Comparison of ENCODE assay signal across 29 cellular contexts in genomic region chr3:135325096-135325495, GRCh38.
DNase-seq lines count a peak whose midpoint lies in the region; ATAC-seq and TF ChIP-seq lines count a peak whose summit lies in the region.
"Had no signal": no experiment of that assay in that cellular context is flagged by ENCODE, and none has a peak within 500 bp of the region (broad histone marks: within the 10 kb centered on the region; RNA-seq: fewer than 3 reads in every experiment).

No MANE protein-coding gene starts in this region.

- H3K27me3 ChIP-seq in mammary epithelial cell (ENCODE audit: insufficient read depth, low read length), result no peaks in the 10 kb centered on the region
- no peaks in the 10 kb centered on the region for H3K27me3 ChIP-seq in transverse colon

- in situ Hi-C loops in mammary epithelial cell (cut with MboI; ENCODE audit: low sequenced_read_pairs in 2 of 2), result no loop called here
- in situ Hi-C loops in transverse colon (cut with MboI; ENCODE audit: low pct_ligation_motif_present in 1 of 4, low pct_unique_long_range_greater_than_20kb in 1 of 4, low sequenced_read_pairs in 3 of 4), result no loop called here

- no peaks in the 10 kb centered on the region for H3K4me1 Mint-ChIP-seq in MCF 10A (ENCODE audit: insufficient read depth, unreplicated experiment)
- no peaks in the 10 kb centered on the region for H3K4me1 Mint-ChIP-seq in activated naive CD4-positive, alpha-beta T cell treated with anti-CD3 and anti-CD28 coated beads, Interleukin-2, amount 10 ng/mL, durations not matched to agents 7 days and 5 days
- H3K4me1 Mint-ChIP-seq: activated naive CD8-positive, alpha-beta T cell treated with anti-CD3 and anti-CD28 coated beads, Interleukin-2, amount 50 U/mL, for 24 hours; naive thymus-derived CD4-positive, alpha-beta T cell; stimulated activated effector memory CD8-positive, alpha-beta T cell treated with anti-CD3 and anti-CD28 coated beads, Interleukin-12 subunit alpha, Interleukin-12 subunit beta, amount 100 ng/mL, for 72 hours had no signal

- TF ChIP-seq POLR2A in transverse colon (IDR thresholded peaks at IDR 0.05), result no peak

- BruUV-seq in MCF 10A (replicated peaks; lab: Mats Ljungman, UMichigan), result no TSS peak
- no TSS peak for BruUV-seq in mammary epithelial cell (replicated peaks; lab: Mats Ljungman, UMichigan)

- TF ChIP-seq EP300 in transverse colon (IDR thresholded peaks at IDR 0.05; ENCODE audit: low read depth), result no peak

- H3K4me3 ChIP-seq in mammary epithelial cell (replicated peaks in 1 of 3; ENCODE audit: insufficient read depth in 1 of 3, low read depth in 2 of 3, low read length in 3 of 3), result no peak overlapping the region
- no peak overlapping the region for H3K4me3 ChIP-seq in transverse colon
- H3K4me3 ChIP-seq: coronary artery, HAP-1, skin epidermis, suprapubic skin had no signal

- no peak overlapping the region for H2AFZ ChIP-seq in mammary epithelial cell (ENCODE audit: low read depth, low read length)

- no peak for TF ChIP-seq CTCF in MCF 10A (IDR thresholded peaks at IDR 0.05; ENCODE audit: unreplicated experiment)
- no peak for TF ChIP-seq CTCF in mammary epithelial cell (conservative IDR thresholded peaks at IDR 0.05 in 1 of 2, IDR thresholded peaks at IDR 0.05 in 1 of 2; ENCODE audit: extremely low read depth in 1 of 2, insufficient read depth in 1 of 2, low read depth in 1 of 2, low read length in 2 of 2)
- no peak for TF ChIP-seq CTCF in transverse colon (IDR thresholded peaks at IDR 0.05)

- no peak for ATAC-seq in HG02840 (IDR thresholded peaks at IDR 0.05; ENCODE audit: low FRiP score, unreplicated experiment)
- ATAC-seq: activated naive CD8-positive, alpha-beta T cell treated with anti-CD3 and anti-CD28 coated beads, Interleukin-2, amount 50 U/mL, for 24 hours; naive thymus-derived CD4-positive, alpha-beta T cell; stimulated activated effector memory CD8-positive, alpha-beta T cell treated with anti-CD3 and anti-CD28 coated beads, Interleukin-12 subunit alpha, Interleukin-12 subunit beta, amount 100 ng/mL, for 72 hours; WTC11 had no signal

- no peak overlapping the region for H3K9ac ChIP-seq in mammary epithelial cell (ENCODE audit: insufficient read depth, low read length)

- no peaks in the 10 kb centered on the region for H3K79me2 ChIP-seq in mammary epithelial cell (ENCODE audit: insufficient read depth, low read length)

- H3K4me1 ChIP-seq in mammary epithelial cell (ENCODE audit: insufficient read depth, low read length) (no peaks in the 10 kb centered on the region), transverse colon (no peaks in the 10 kb centered on the region)
- H3K4me1 ChIP-seq: HAP-1, suprapubic skin had no signal

- H3K27ac Mint-ChIP-seq in MCF 10A (ENCODE audit: low read depth, unreplicated experiment), result no peak overlapping the region
- H3K27ac Mint-ChIP-seq in activated naive CD4-positive, alpha-beta T cell treated with anti-CD3 and anti-CD28 coated beads, Interleukin-2, amount 10 ng/mL, durations not matched to agents 7 days and 5 days, result no peak overlapping the region
- H3K27ac Mint-ChIP-seq: activated CD4-positive, alpha-beta memory T cell treated with anti-CD3 and anti-CD28 coated beads for 36 hours; activated naive CD8-positive, alpha-beta T cell treated with anti-CD3 and anti-CD28 coated beads, Interleukin-2, amount 50 U/mL, for 24 hours; endodermal cell; naive thymus-derived CD4-positive, alpha-beta T cell; stimulated activated effector memory CD8-positive, alpha-beta T cell treated with anti-CD3 and anti-CD28 coated beads, Interleukin-12 subunit alpha, Interleukin-12 subunit beta, amount 100 ng/mL, for 72 hours; WTC11 had no signal

- intact Hi-C loops in MCF 10A (cut with micrococcal nuclease), result no loop called here
- intact Hi-C loops in mammary epithelial cell (cut with micrococcal nuclease), result no loop called here
- intact Hi-C loops in transverse colon (cut with DNase I; ENCODE audit: low total_unique reads), result no loop called here

- peaks cover 5% of the 10 kb centered on the region for H3K9me3 ChIP-seq in mammary epithelial cell (replicated peaks; ENCODE audit: insufficient read depth, low read length)
- no peaks in the 10 kb centered on the region for H3K9me3 ChIP-seq in transverse colon
- H3K9me3 ChIP-seq: HAP-1, suprapubic skin had no signal

- dilution Hi-C loops in mammary epithelial cell (cut with HindIII; ENCODE audit: low sequenced_read_pairs), result no loop called here

- H3K4me3 Mint-ChIP-seq in MCF 10A (ENCODE audit: unreplicated experiment), result no peak overlapping the region
- H3K4me3 Mint-ChIP-seq in activated naive CD4-positive, alpha-beta T cell treated with anti-CD3 and anti-CD28 coated beads, Interleukin-2, amount 10 ng/mL, durations not matched to agents 7 days and 5 days, result no peak overlapping the region
- H3K4me3 Mint-ChIP-seq: activated CD4-positive, alpha-beta memory T cell treated with anti-CD3 and anti-CD28 coated beads for 36 hours; activated naive CD8-positive, alpha-beta T cell treated with anti-CD3 and anti-CD28 coated beads, Interleukin-2, amount 50 U/mL, for 24 hours; brain; endodermal cell; naive thymus-derived CD4-positive, alpha-beta T cell; stimulated activated effector memory CD8-positive, alpha-beta T cell treated with anti-CD3 and anti-CD28 coated beads, Interleukin-12 subunit alpha, Interleukin-12 subunit beta, amount 100 ng/mL, for 72 hours; WTC11 had no signal

- H4K20me1 ChIP-seq in mammary epithelial cell (ENCODE audit: insufficient read depth, low read length), result no peaks in the 10 kb centered on the region

- WGBS in mammary epithelial cell (ENCODE audit: low coverage, missing lambda C conversion rate), result 25% methylated on average over 1 of the region's 1 CpG
- 29% methylated on average over 1 of the region's 1 CpG; no CpG with 5 or more reads in 1 of the 2 donors for WGBS in transverse colon (ENCODE audit: low coverage in 1 of 2), 2 donors

- H3K4me2 ChIP-seq in mammary epithelial cell (ENCODE audit: insufficient read depth, low read depth, low read length), result no peak overlapping the region

- no peaks in the 10 kb centered on the region for H3K36me3 Mint-ChIP-seq in MCF 10A (ENCODE audit: insufficient read depth, unreplicated experiment)
- no peaks in the 10 kb centered on the region for H3K36me3 Mint-ChIP-seq in activated naive CD4-positive, alpha-beta T cell treated with anti-CD3 and anti-CD28 coated beads, Interleukin-2, amount 10 ng/mL, durations not matched to agents 7 days and 5 days
- H3K36me3 Mint-ChIP-seq: activated CD4-positive, alpha-beta memory T cell treated with anti-CD3 and anti-CD28 coated beads for 36 hours; brain; naive thymus-derived CD4-positive, alpha-beta T cell; stimulated activated effector memory CD8-positive, alpha-beta T cell treated with anti-CD3 and anti-CD28 coated beads, Interleukin-12 subunit alpha, Interleukin-12 subunit beta, amount 100 ng/mL, for 72 hours; WTC11 had no signal

- DNase-seq in MCF 10A (ENCODE audit: unreplicated experiment), result peak; percentile 15
- no peak for DNase-seq in mammary epithelial cell
- peak; percentile 24 for DNase-seq in NCI-H2107 (lab: John Stamatoyannopoulos, UW)
- DNase-seq in RPMI8226, result peak; percentile 22
- DNase-seq in transverse colon, result peak; percentile 10
- DNase-seq in globus pallidus (ENCODE audit: low spot score), result no peak
- DNase-seq in activated naive CD4-positive, alpha-beta T cell treated with anti-CD3 and anti-CD28 coated beads, Interleukin-2, amount 10 ng/mL, durations not matched to agents 7 days and 5 days, result no peak
- DNase-seq: activated CD4-positive, alpha-beta memory T cell treated with anti-CD3 and anti-CD28 coated beads for 36 hours; activated effector memory CD4-positive, alpha-beta T cell treated with anti-CD3 and anti-CD28 coated beads, Interleukin-2, amount 50 U/mL, for 16 hours; activated naive CD8-positive, alpha-beta T cell treated with anti-CD3 and anti-CD28 coated beads, Interleukin-2, amount 50 U/mL, for 24 hours; endodermal cell; KBM-7; kidney glomerular epithelial cell; mesenchymal stem cell; MV-4-11; naive thymus-derived CD4-positive, alpha-beta T cell; occipital lobe; stimulated activated CD4-positive, alpha-beta T cell treated with anti-CD3 and anti-CD28 coated beads, Interleukin-2, amount 100 ng/mL, for 24 hours; T-helper 9 cell had no signal

- POLR2A ChIA-PET in MCF 10A (lab: Yijun Ruan, JAX), result no interaction called here

- CTCF ChIA-PET in MCF 10A (lab: Yijun Ruan, JAX) (interaction anchor here (0.6 kb wide), 2 partner anchors 950 to 1016 kb away, joined by 3 to 4 read pairs; no protein-coding TSS in a partner anchor), mammary epithelial cell (lab: Charles Lee; ENCODE audit: low non-redundant PET) (no interaction called here)
- CTCF ChIA-PET in activated naive CD4-positive, alpha-beta T cell treated with anti-CD3 and anti-CD28 coated beads, Interleukin-2, amount 10 ng/mL, durations not matched to agents 7 days and 5 days (lab: Charles Lee), result no interaction called here

- no peaks in the 10 kb centered on the region for H3K27me3 Mint-ChIP-seq in MCF 10A (ENCODE audit: insufficient read depth, unreplicated experiment)
- H3K27me3 Mint-ChIP-seq in activated naive CD4-positive, alpha-beta T cell treated with anti-CD3 and anti-CD28 coated beads, Interleukin-2, amount 10 ng/mL, durations not matched to agents 7 days and 5 days, result no peaks in the 10 kb centered on the region
- H3K27me3 Mint-ChIP-seq: activated CD4-positive, alpha-beta memory T cell treated with anti-CD3 and anti-CD28 coated beads for 36 hours; activated naive CD8-positive, alpha-beta T cell treated with anti-CD3 and anti-CD28 coated beads, Interleukin-2, amount 50 U/mL, for 24 hours; brain had no signal

- H3K9me3 Mint-ChIP-seq in MCF 10A (ENCODE audit: unreplicated experiment), result peaks cover 48% of the 10 kb centered on the region
- H3K9me3 Mint-ChIP-seq in activated naive CD4-positive, alpha-beta T cell treated with anti-CD3 and anti-CD28 coated beads, Interleukin-2, amount 10 ng/mL, durations not matched to agents 7 days and 5 days, result no peaks in the 10 kb centered on the region
- H3K9me3 Mint-ChIP-seq: activated CD4-positive, alpha-beta memory T cell treated with anti-CD3 and anti-CD28 coated beads for 36 hours; brain; endodermal cell had no signal

- H3K36me3 ChIP-seq in mammary epithelial cell (ENCODE audit: insufficient read depth, low read length) (no peaks in the 10 kb centered on the region), transverse colon (no peaks in the 10 kb centered on the region)
- H3K36me3 ChIP-seq: HAP-1, suprapubic skin had no signal

- H3K27ac ChIP-seq in mammary epithelial cell (ENCODE audit: insufficient read depth, low read depth, low read length) (no peak overlapping the region), transverse colon (no peak overlapping the region)
- H3K27ac ChIP-seq: C4-2B, coronary artery, RWPE1, skin epidermis, suprapubic skin had no signal

Comparison
In these comparisons a context has a peak if more than half of its experiments do, and no peak if none do; other contexts are left out.
1. DNase-seq: peak in MCF 10A (single experiment), NCI-H2107 (single experiment), RPMI8226 (single experiment) and transverse colon (single experiment); none in mammary epithelial cell (single experiment), globus pallidus (single experiment) and activated naive CD4-positive, alpha-beta T cell treated with anti-CD3 and anti-CD28 coated beads, Interleukin-2, amount 10 ng/mL, durations not matched to agents 7 days and 5 days (single experiment).